In the genomic region with DNA sequence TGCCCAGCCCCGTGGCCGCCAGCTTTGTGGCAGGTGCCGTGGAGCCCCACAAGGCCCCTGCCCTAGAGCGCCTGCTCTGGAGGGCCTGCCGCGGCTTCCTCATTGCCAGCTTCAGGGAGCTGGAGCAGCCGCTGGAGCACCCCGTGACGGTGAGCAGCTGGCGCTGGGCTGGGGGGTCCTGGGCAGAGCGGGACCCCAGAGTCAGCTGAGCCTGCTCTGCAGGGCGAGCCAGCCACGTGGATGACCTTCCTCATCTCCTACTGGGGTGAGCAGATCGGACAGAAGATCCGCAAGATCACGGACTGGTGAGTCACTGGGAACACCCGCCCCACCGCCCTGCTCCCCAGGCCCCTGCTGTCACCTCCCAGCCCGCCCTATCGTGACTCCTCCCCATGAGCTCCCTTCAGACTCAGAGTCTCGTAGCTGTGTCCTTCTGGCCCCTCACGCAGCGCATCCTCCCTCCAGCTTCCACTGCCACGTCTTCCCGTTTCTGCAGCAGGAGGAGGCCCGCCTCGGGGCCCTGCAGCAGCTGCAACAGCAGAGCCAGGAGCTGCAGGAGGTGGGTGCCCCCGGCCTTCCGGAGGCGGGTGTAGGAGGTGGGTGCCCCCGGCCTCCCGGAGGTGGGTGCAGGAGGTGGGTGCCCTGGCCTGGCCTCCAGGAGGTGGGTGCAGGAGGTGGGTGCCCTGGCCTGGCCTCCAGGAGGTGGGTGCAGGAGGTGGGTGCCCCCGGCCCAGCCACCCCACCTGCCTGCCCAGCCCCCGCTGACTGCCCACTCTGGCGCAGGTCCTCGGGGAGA, we compare ENCODE assay signal across 9 cellular contexts. TPM values are rescaled to one million over a fixed set of nuclear protein-coding genes. Genes with fewer than 3 reads are reported as not detected.
DNase-seq lines count a peak whose midpoint lies in the region; ATAC-seq and TF ChIP-seq lines count a peak whose summit lies in the region.
"Had no signal": no experiment of that assay in that cellular context is flagged by ENCODE, and none has a peak within 500 bp of the region (broad histone marks: within the 10 kb centered on the region; RNA-seq: fewer than 3 reads in every experiment).

No MANE protein-coding gene starts in this region.

- H3K4me3 ChIP-seq in foreskin fibroblast (ENCODE audit: low read depth in 1 of 2, low read length in 2 of 2) (peak overlapping the region; percentile 17 to 49), A673 (ENCODE audit: low read depth, low read length, poor library complexity, severe bottlenecking) (no peak overlapping the region)
- no peak overlapping the region for H3K4me3 ChIP-seq in naive thymus-derived CD4-positive, alpha-beta T cell (ENCODE audit: low read length)
- H3K4me3 ChIP-seq: ascending aorta, right lobe of liver, tibial artery had no signal

- H3K27me3 Mint-ChIP-seq in CD14-positive monocyte (ENCODE audit: low read depth in 3 of 3) = peaks cover 0 to 2% (median 0%) of the 10 kb centered on the region in 3 donors
- no peaks in the 10 kb centered on the region for H3K27me3 Mint-ChIP-seq in naive thymus-derived CD4-positive, alpha-beta T cell

- TF ChIP-seq CTCF in CD14-positive monocyte (IDR thresholded peaks at IDR 0.05) (no peak), foreskin fibroblast (IDR thresholded peaks at IDR 0.05; ENCODE audit: low read depth, low read length) (no peak), A673 (conservative IDR thresholded peaks at IDR 0.05; ENCODE audit: low read depth, low read length) (no peak)

- H3K36me3 ChIP-seq in naive thymus-derived CD4-positive, alpha-beta T cell (ENCODE audit: control insufficient read depth in 2 of 3, insufficient read depth in 3 of 3, low read length in 3 of 3) = peaks cover 0 to 60% (median 0%) of the 10 kb centered on the region in 3 experiments
- H3K36me3 ChIP-seq in A673 (ENCODE audit: insufficient read depth, low read length, poor library complexity, severe bottlenecking) = no peaks in the 10 kb centered on the region

- no peak overlapping the region for H3K27ac ChIP-seq in naive thymus-derived CD4-positive, alpha-beta T cell (ENCODE audit: low read depth, low read length)
- H3K27ac ChIP-seq in A673 (ENCODE audit: low read depth, low read length, poor library complexity, severe bottlenecking) = no peak overlapping the region
- H3K27ac ChIP-seq: right lobe of liver, tibial artery had no signal

- intact Hi-C loops in CD14-positive monocyte (cut with micrococcal nuclease) = loop anchor here in 1 of 2 donors (5.0 kb wide), 1 partner anchor 36 kb away; no protein-coding TSS in a partner anchor
- intact Hi-C loops in naive thymus-derived CD4-positive, alpha-beta T cell (cut with micrococcal nuclease) = no loop called here
- intact Hi-C loops in A673 (cut with micrococcal nuclease; ENCODE audit: unreplicated experiment) = no loop called here

- H3K27me3 ChIP-seq in naive thymus-derived CD4-positive, alpha-beta T cell (ENCODE audit: control insufficient read depth in 2 of 2, insufficient read depth in 2 of 2, low read length in 2 of 2) = no peaks in the 10 kb centered on the region
- H3K27me3 ChIP-seq in A673 (replicated peaks; ENCODE audit: insufficient read depth, low read depth, low read length, poor library complexity) = no peaks in the 10 kb centered on the region
- H3K27me3 ChIP-seq: ascending aorta, right lobe of liver, tibial artery had no signal

- H3K27ac Mint-ChIP-seq in CD14-positive monocyte = no peak overlapping the region
- no peak overlapping the region for H3K27ac Mint-ChIP-seq in naive thymus-derived CD4-positive, alpha-beta T cell

- H3K4me3 Mint-ChIP-seq in CD14-positive monocyte = no peak overlapping the region
- no peak overlapping the region for H3K4me3 Mint-ChIP-seq in naive thymus-derived CD4-positive, alpha-beta T cell

- H3K4me1 ChIP-seq in naive thymus-derived CD4-positive, alpha-beta T cell (ENCODE audit: control insufficient read depth in 2 of 2, insufficient read depth in 2 of 2, low read length in 2 of 2) = peaks cover 5 to 8% of the 10 kb centered on the region in 2 donors
- H3K4me1 ChIP-seq in A673 (ENCODE audit: insufficient read depth, low read length, poor library complexity, severe bottlenecking) = peaks cover 22% of the 10 kb centered on the region

- ATAC-seq in naive thymus-derived CD4-positive, alpha-beta T cell = no peak
- no peak for ATAC-seq in GM18520 (IDR thresholded peaks at IDR 0.05; ENCODE audit: unreplicated experiment)
- ATAC-seq: right lobe of liver had no signal

- DNase-seq in CD14-positive monocyte (ENCODE audit: low spot score) = peak; percentile 48
- DNase-seq in NCI-H345 (lab: John Stamatoyannopoulos, UW) = peak; percentile 69
- DNase-seq in foreskin fibroblast = peak; percentile 87 to 96
- DNase-seq in naive thymus-derived CD4-positive, alpha-beta T cell = no peak
- no peak for DNase-seq in A673 (ENCODE audit: low spot score)

- no peaks in the 10 kb centered on the region for H3K9me3 ChIP-seq in naive thymus-derived CD4-positive, alpha-beta T cell (ENCODE audit: control insufficient read depth in 2 of 3, low read length in 3 of 3)
- no peaks in the 10 kb centered on the region for H3K9me3 ChIP-seq in A673 (ENCODE audit: low read depth, low read length, poor library complexity, severe bottlenecking)
- H3K9me3 ChIP-seq: ascending aorta, right lobe of liver, tibial artery had no signal

- CTCF ChIA-PET in naive thymus-derived CD4-positive, alpha-beta T cell (lab: Charles Lee) = no interaction called here
- CTCF ChIA-PET in A673 (lab: Charles Lee) = no interaction called here

- peaks cover 0 to 3% (median 0%) of the 10 kb centered on the region in 7 donors for H3K9me3 Mint-ChIP-seq in CD14-positive monocyte
- no peaks in the 10 kb centered on the region for H3K9me3 Mint-ChIP-seq in naive thymus-derived CD4-positive, alpha-beta T cell

- peaks cover 7% of the 10 kb centered on the region for H3K4me1 Mint-ChIP-seq in CD14-positive monocyte
- H3K4me1 Mint-ChIP-seq in naive thymus-derived CD4-positive, alpha-beta T cell = peaks cover 6 to 17% (median 10%) of the 10 kb centered on the region in 7 donors

- POLR2A ChIA-PET in naive thymus-derived CD4-positive, alpha-beta T cell (lab: Charles Lee) = interaction anchor here (0.9 to 1.0 kb wide), 2 partner anchors 13 to 171 kb away, joined by 3 read pairs; partner anchors contain the start of gene NDUFS8
- POLR2A ChIA-PET in A673 (lab: Charles Lee; ENCODE audit: low non-redundant PET) = no interaction called here

- BruUV-seq in A673 (replicated peaks; lab: Mats Ljungman, UMichigan) = no TSS peak

- peaks cover 40 to 59% of the 10 kb centered on the region in 2 donors for H3K36me3 Mint-ChIP-seq in CD14-positive monocyte
- H3K36me3 Mint-ChIP-seq in naive thymus-derived CD4-positive, alpha-beta T cell = peaks cover 0 to 4% (median 0%) of the 10 kb centered on the region in 5 donors

RNA-seq across cellular contexts. Expression of gene TCIRG1, which starts 4.7 kb away (rescaled TPM):
- polyA plus RNA-seq in CD14-positive monocyte = 100 to 1,000 TPM; 197 to 225 TPM
- 100 to 1,000 TPM; 164 to 381 (median 194) TPM for total RNA-seq in naive thymus-derived CD4-positive, alpha-beta T cell
- 10 to 100 TPM; 27.3 to 39.0 TPM for polyA plus RNA-seq in naive thymus-derived CD4-positive, alpha-beta T cell
- 15.0 and 18.4 TPM in 2 replicates for total RNA-seq in A673 (2021)

RNA-seq across cellular contexts. Expression of gene NDUFS8, which starts 13.1 kb away (rescaled TPM):
- polyA plus RNA-seq in CD14-positive monocyte = 100 to 1,000 TPM; 114 to 141 TPM
- total RNA-seq in naive thymus-derived CD4-positive, alpha-beta T cell = 100 to 1,000 TPM in 1 of 5 experiments, 10 to 100 TPM in 4; 67.1 to 126 (median 80.1) TPM
- polyA plus RNA-seq in naive thymus-derived CD4-positive, alpha-beta T cell = 100 to 1,000 TPM; 172 to 197 TPM
- total RNA-seq in A673 (2021) = 220 and 234 TPM in 2 replicates

RNA-seq across cellular contexts. Expression of gene ALDH3B1, which starts 33.4 kb away (rescaled TPM):
- polyA plus RNA-seq in CD14-positive monocyte = 10 to 100 TPM; 79.8 to 86.7 TPM
- total RNA-seq in naive thymus-derived CD4-positive, alpha-beta T cell = 10 to 100 TPM in 1 of 5 experiments, 1 to 10 TPM in 1, under 1 TPM in 2, not detected in 1; 0.57 to 29.5 (median 1.9) TPM
- under 1 TPM in 1 of 2 donors, not detected in 1; 0.05 TPM for polyA plus RNA-seq in naive thymus-derived CD4-positive, alpha-beta T cell
- not detected in 2 replicates for total RNA-seq in A673 (2021)

RNA-seq across cellular contexts. Expression of gene UNC93B1, which starts 39.6 kb away (rescaled TPM):
- polyA plus RNA-seq in CD14-positive monocyte = 100 to 1,000 TPM; 185 to 220 TPM
- total RNA-seq in naive thymus-derived CD4-positive, alpha-beta T cell = 10 to 100 TPM; 10.1 to 76.3 (median 21.1) TPM
- polyA plus RNA-seq in naive thymus-derived CD4-positive, alpha-beta T cell = 10 to 100 TPM in 1 of 2 donors, 1 to 10 TPM in 1; 4.3 to 12.7 TPM
- 1.4 and 2.4 TPM in 2 replicates for total RNA-seq in A673 (2021)

Comparison
In these comparisons a context has a peak if more than half of its experiments do, and no peak if none do; other contexts are left out.
1. DNase-seq: peak in CD14-positive monocyte (single experiment), NCI-H345 (single experiment) and foreskin fibroblast (2 of 2); none in naive thymus-derived CD4-positive, alpha-beta T cell (0 of 9) and A673 (single experiment).
2. H3K4me3 ChIP-seq: peak in foreskin fibroblast (2 of 2); none in naive thymus-derived CD4-positive, alpha-beta T cell (single experiment) and A673 (single experiment).